In the genomic region with DNA sequence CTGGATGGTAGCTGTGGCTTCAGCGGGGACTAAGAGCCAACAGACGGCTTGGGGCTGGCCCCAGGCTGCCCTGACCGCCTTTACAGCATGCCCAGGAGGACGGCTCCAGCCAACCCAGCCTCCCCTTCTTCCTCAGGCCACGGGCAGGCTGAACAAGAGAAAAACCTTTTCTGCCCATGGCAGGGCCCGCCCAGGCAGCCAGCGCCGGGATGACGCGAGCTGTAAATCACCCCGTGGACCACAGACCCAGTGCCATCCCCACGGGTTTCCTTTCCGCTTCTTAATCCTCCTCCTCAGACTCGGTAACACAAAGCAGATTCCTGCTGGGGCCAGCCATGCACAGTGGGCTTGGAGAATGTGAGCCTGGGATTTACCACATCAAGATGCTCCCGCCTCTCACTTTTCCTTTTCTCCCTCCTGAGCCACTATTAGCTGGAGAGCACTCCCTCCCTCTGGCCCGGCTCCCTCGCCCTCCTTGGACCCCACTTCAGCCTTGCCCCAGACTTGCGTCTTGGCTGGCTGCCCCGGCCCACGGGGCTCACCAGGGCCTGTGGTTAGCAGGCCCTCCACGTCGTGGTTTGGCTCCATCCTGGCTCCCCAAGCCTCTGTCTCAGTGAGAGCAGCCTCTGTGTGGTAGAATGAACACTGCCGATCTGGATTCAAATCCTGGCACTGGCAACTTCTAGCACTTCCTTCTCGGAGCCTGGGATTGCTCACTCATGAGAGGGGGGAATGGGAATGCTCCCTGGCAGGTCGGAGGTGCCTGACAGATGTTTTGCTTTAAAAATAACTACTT, we compare ENCODE assay signal across 8 cellular contexts. TPM values are rescaled to one million over a fixed set of nuclear protein-coding genes. Genes with fewer than 3 reads are reported as not detected.
A peak's percentile ranks its signal among the peaks of the same experiment; 100 is the strongest.
DNase-seq lines count a peak whose midpoint lies in the region; TF ChIP-seq lines count a peak whose summit lies in the region.

No MANE protein-coding gene starts in this region.

- H2BK12ac ChIP-seq in H9 (ENCODE audit: insufficient read length, low read depth, low read length), result no peak overlapping the region

- no peak overlapping the region for H2BK15ac ChIP-seq in H9 (ENCODE audit: low read depth, low read length)

- no peak overlapping the region for H3K56ac ChIP-seq in H9 (ENCODE audit: insufficient read length, low read depth, low read length)

- H2BK120ac ChIP-seq in H9 (ENCODE audit: low read depth, low read length, poor library complexity, severe bottlenecking), result no peak overlapping the region

- H3K9me3 Mint-ChIP-seq in brain (no peaks in the 10 kb centered on the region), H9 (no peaks in the 10 kb centered on the region)

- no peak overlapping the region for H4K91ac ChIP-seq in H9 (ENCODE audit: insufficient read length, low read depth, low read length)

- H2BK5ac ChIP-seq in H9 (ENCODE audit: insufficient read length, low read length), result no peak overlapping the region

- no peaks in the 10 kb centered on the region for H3K9me3 ChIP-seq in H9 (ENCODE audit: control insufficient read depth, low read depth, low read length)

- H2BK20ac ChIP-seq in H9 (ENCODE audit: low read depth, low read length, poor library complexity, severe bottlenecking), result no peak overlapping the region

- no peaks in the 10 kb centered on the region for H3K27me3 ChIP-seq in H9 (ENCODE audit: insufficient read depth, low read length)

- no peak overlapping the region for H3K9ac ChIP-seq in H9 (ENCODE audit: extremely low read depth, insufficient read length, low read length)

- no peak overlapping the region for H2AK5ac ChIP-seq in H9 (ENCODE audit: insufficient read length, low read length)

- TF ChIP-seq CTCF in brain (conservative IDR thresholded peaks at IDR 0.05) (no peak), H9 (conservative IDR thresholded peaks at IDR 0.05) (no peak)

- no peak overlapping the region for H3T11ph ChIP-seq in H9 (ENCODE audit: low read length)

- H3K18ac ChIP-seq in H9 (ENCODE audit: insufficient read length, low read depth, low read length), result no peak overlapping the region

- peak; percentile 9 for DNase-seq in stimulated activated CD4-positive, alpha-beta T cell treated with anti-CD3 and anti-CD28 coated beads, Interleukin-15, amount 100 ng/mL, for 24 hours
- DNase-seq in stimulated activated CD4-positive, alpha-beta T cell treated with anti-CD3 and anti-CD28 coated beads, Interleukin-4, amount 100 ng/mL, for 4 hours, result no peak
- peak; percentile 76 for DNase-seq in midbrain (lab: John Stamatoyannopoulos, UW)
- DNase-seq in H9, result no peak
- DNase-seq in foreskin melanocyte, result no peak
- DNase-seq in NK-92 (lab: John Stamatoyannopoulos, UW; ENCODE audit: unreplicated experiment), result no peak
- no peak for DNase-seq in effector CD8-positive, alpha-beta T cell (lab: John Stamatoyannopoulos, UW)

- H3K4me3 Mint-ChIP-seq in brain, result peak overlapping the region in 2 of 5 experiments; percentile 53 to 61
- H3K4me3 Mint-ChIP-seq in H9, result no peak overlapping the region

- no peak overlapping the region for H4K8ac ChIP-seq in H9 (replicated peaks; ENCODE audit: insufficient read length, low read depth, low read length)

- no peak overlapping the region for H3K4me2 ChIP-seq in H9 (ENCODE audit: insufficient read depth, insufficient read length, low read length)

- no peaks in the 10 kb centered on the region for H3K23me2 ChIP-seq in H9 (ENCODE audit: insufficient read length, low read depth, low read length, poor library complexity, severe bottlenecking)

- no peaks in the 10 kb centered on the region for H3K4me1 ChIP-seq in H9 (ENCODE audit: insufficient read depth, low read length)

- no peak overlapping the region for H3K23ac ChIP-seq in H9 (ENCODE audit: insufficient read length, low read depth, low read length)

- H3K4me1 Mint-ChIP-seq in brain, result peaks cover 32% of the 10 kb centered on the region
- H3K4me1 Mint-ChIP-seq in H9, result peaks cover 4 to 14% of the 10 kb centered on the region in 2 experiments; a peak in 3 of 4 replicates

- no peak overlapping the region for H4K5ac ChIP-seq in H9 (ENCODE audit: insufficient read length, low read depth, low read length)

- no peaks in the 10 kb centered on the region for H4K20me1 ChIP-seq in H9 (ENCODE audit: control insufficient read depth, insufficient read depth, insufficient read length)

- no peak overlapping the region for H2AFZ ChIP-seq in H9 (ENCODE audit: low read length)

- H3K27ac ChIP-seq in H9 (ENCODE audit: insufficient read length, low read depth, low read length), result no peak overlapping the region

- peak overlapping the region; percentile 61 to 92 (median 87) for H3K27ac Mint-ChIP-seq in brain
- H3K27ac Mint-ChIP-seq in H9, result peak overlapping the region in 1 of 3 experiments; percentile 40; a peak in 1 of 7 replicates

- WGBS in H9 (ENCODE audit: extremely low coverage, insufficient read length, low lambda C conversion rate), result no CpG with 5 or more reads among the region's 25 CpGs

- H3K14ac ChIP-seq in H9 (ENCODE audit: insufficient read depth, low read length), result no peak overlapping the region; the same call in 1 of the 2 replicates

- H3K36me3 Mint-ChIP-seq in brain, result no peaks in the 10 kb centered on the region
- H3K36me3 Mint-ChIP-seq in H9 (ENCODE audit: insufficient read depth in 1 of 3, low read depth in 3 of 3), result no peaks in the 10 kb centered on the region; a peak in 1 of 7 replicates

- no peaks in the 10 kb centered on the region for H3K27me3 Mint-ChIP-seq in brain
- peaks cover 2% of the 10 kb centered on the region; the same call in 1 of the 2 replicates for H3K27me3 Mint-ChIP-seq in H9 (ENCODE audit: low read depth)

- no peak overlapping the region for H3K4ac ChIP-seq in H9 (ENCODE audit: low read depth, low read length)

- no peaks in the 10 kb centered on the region for H3K79me1 ChIP-seq in H9 (ENCODE audit: insufficient read depth, low read depth, low read length, poor library complexity, severe bottlenecking)

- H3K79me2 ChIP-seq in H9 (ENCODE audit: insufficient read depth, low read length), result no peaks in the 10 kb centered on the region

RNA-seq across cellular contexts. Expression of gene ATOH8, which starts 31.4 kb away (rescaled TPM):
- 15.8 TPM for polyA plus RNA-seq in brain (ENCODE audit: insufficient read depth, low read depth, low replicate concordance)
- total RNA-seq in H9 (2021), result 0.20 and 0.22 TPM in 2 replicates

Comparison
In these comparisons a context has a peak if more than half of its experiments do, and no peak if none do; other contexts are left out.
1. DNase-seq: peak in stimulated activated CD4-positive, alpha-beta T cell treated with anti-CD3 and anti-CD28 coated beads, Interleukin-15, amount 100 ng/mL, for 24 hours (single experiment) and midbrain (single experiment); none in stimulated activated CD4-positive, alpha-beta T cell treated with anti-CD3 and anti-CD28 coated beads, Interleukin-4, amount 100 ng/mL, for 4 hours (0 of 2), H9 (single experiment), foreskin melanocyte (single experiment), NK-92 (single experiment) and effector CD8-positive, alpha-beta T cell (single experiment).